Comparison of ENCODE assay signal across 29 cellular contexts in the genomic region with DNA sequence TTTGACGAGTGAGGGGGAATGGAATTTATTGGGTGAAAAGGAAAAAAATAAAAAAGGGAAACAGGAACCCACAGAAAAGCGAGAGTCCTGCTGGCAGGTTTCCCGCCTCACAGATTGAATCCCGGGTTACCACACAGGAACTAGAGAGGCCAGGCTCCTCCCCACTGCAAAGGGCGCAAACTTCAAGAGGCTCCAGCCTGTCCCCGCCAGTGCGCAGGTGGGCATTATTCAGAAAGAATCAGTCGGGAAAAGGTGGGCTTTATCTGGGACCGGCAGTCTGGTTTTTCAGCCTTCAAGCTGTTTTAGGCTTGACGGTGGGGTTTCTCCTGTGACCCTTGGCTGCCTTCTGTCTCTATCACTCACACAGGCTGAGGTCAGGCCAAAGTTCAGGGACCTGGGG.
"Had no signal": no experiment of that assay in that cellular context is flagged by ENCODE, and none has a peak within 500 bp of the region (broad histone marks: within the 10 kb centered on the region; RNA-seq: fewer than 3 reads in every experiment).

No MANE protein-coding gene starts in this region.

- H3K4me3 Mint-ChIP-seq: activated naive CD8-positive, alpha-beta T cell; activated T-cell treated with anti-CD3 and anti-CD28 coated beads, Interleukin-2, amount 50 U/mL, for 24 hours; activated T-helper 17 cell treated with anti-CD3 and anti-CD28 coated beads, Interleukin-2, amount 50 U/mL, for 72 hours; effector memory CD8-positive, alpha-beta T cell; naive thymus-derived CD8-positive, alpha-beta T cell; T-cell had no signal

- H3K4me1 ChIP-seq: adrenal gland, ascending aorta, esophagus squamous epithelium, gastrocnemius medialis, lower lobe of right lung, parathyroid adenoma, testis, upper lobe of left lung had no signal

- H3K9me3 ChIP-seq: gastrocnemius medialis, lower lobe of right lung, testis had no signal

- H3K27me3 ChIP-seq: adrenal gland, ascending aorta, brain microvascular endothelial cell, esophagus squamous epithelium, testis, upper lobe of left lung had no signal

- H3K27ac Mint-ChIP-seq: activated naive CD8-positive, alpha-beta T cell; activated T-cell treated with anti-CD3 and anti-CD28 coated beads, Interleukin-2, amount 50 U/mL, for 24 hours; activated T-helper 17 cell treated with anti-CD3 and anti-CD28 coated beads, Interleukin-2, amount 50 U/mL, for 72 hours; effector memory CD8-positive, alpha-beta T cell; naive thymus-derived CD8-positive, alpha-beta T cell; T-cell had no signal

- H3K9me3 Mint-ChIP-seq: activated T-cell treated with anti-CD3 and anti-CD28 coated beads, Interleukin-2, amount 50 U/mL, for 24 hours; activated T-helper 17 cell treated with anti-CD3 and anti-CD28 coated beads, Interleukin-2, amount 50 U/mL, for 72 hours; T-cell had no signal

- H3K27me3 Mint-ChIP-seq: activated naive CD8-positive, alpha-beta T cell; activated T-cell treated with anti-CD3 and anti-CD28 coated beads, Interleukin-2, amount 50 U/mL, for 24 hours; activated T-helper 17 cell treated with anti-CD3 and anti-CD28 coated beads, Interleukin-2, amount 50 U/mL, for 72 hours; effector memory CD8-positive, alpha-beta T cell; naive thymus-derived CD8-positive, alpha-beta T cell; T-cell had no signal

- H3K4me1 Mint-ChIP-seq: activated T-helper 17 cell treated with anti-CD3 and anti-CD28 coated beads, Interleukin-2, amount 50 U/mL, for 72 hours; naive thymus-derived CD8-positive, alpha-beta T cell; T-cell had no signal

- H3K4me3 ChIP-seq: adrenal gland, ascending aorta, esophagus squamous epithelium, gastrocnemius medialis, lower lobe of right lung, testis, upper lobe of left lung had no signal

- H3K27ac ChIP-seq: adrenal gland, ascending aorta, brain microvascular endothelial cell, esophagus squamous epithelium, gastrocnemius medialis, lower lobe of right lung, parathyroid adenoma, testis, upper lobe of left lung, WERI-Rb-1 had no signal

- H3K36me3 ChIP-seq: adrenal gland, ascending aorta, brain microvascular endothelial cell, esophagus squamous epithelium, gastrocnemius medialis, lower lobe of right lung, upper lobe of left lung, WERI-Rb-1 had no signal

- DNase-seq: activated CD4-positive, alpha-beta T cell treated with anti-CD3 and anti-CD28 coated beads for 1 hour; activated CD4-positive, alpha-beta T cell treated with anti-CD3 and anti-CD28 coated beads, Interleukin-2, amount 50 U/mL, for 1 hour; activated CD8-positive, alpha-beta memory T cell treated with anti-CD3 and anti-CD28 coated beads for 24 hours; activated CD8-positive, alpha-beta memory T cell treated with anti-CD3 and anti-CD28 coated beads, Interleukin-2, amount 50 U/mL, for 4 hours; activated naive CD4-positive, alpha-beta T cell; activated T-cell treated with anti-CD3 and anti-CD28 coated beads, Interleukin-2, amount 50 U/mL, for 24 hours; adrenal gland; brain microvascular endothelial cell; caudate nucleus; effector memory CD8-positive, alpha-beta T cell; esophagus squamous epithelium; gastrocnemius medialis; head of caudate nucleus; hypothalamus; lower lobe of right lung; naive thymus-derived CD8-positive, alpha-beta T cell; stimulated activated CD4-positive, alpha-beta T cell treated with anti-CD3 and anti-CD28 coated beads, Interleukin-2, amount 100 ng/mL, for 48 hours; stimulated activated CD8-positive, alpha-beta memory T cell treated with anti-CD3 and anti-CD28 coated beads, Interleukin-4, amount 100 ng/mL, for 48 hours; stimulated activated naive CD4-positive, alpha-beta T cell; T-cell; testis; upper lobe of left lung; WERI-Rb-1 had no signal

- H3K9ac ChIP-seq: parathyroid adenoma had no signal

- H3K36me3 Mint-ChIP-seq: activated naive CD8-positive, alpha-beta T cell; naive thymus-derived CD8-positive, alpha-beta T cell; T-cell had no signal

- ATAC-seq: activated T-helper 17 cell treated with anti-CD3 and anti-CD28 coated beads, Interleukin-2, amount 50 U/mL, for 72 hours; effector memory CD8-positive, alpha-beta T cell; gastrocnemius medialis; left lobe of liver; lower lobe of right lung; naive thymus-derived CD8-positive, alpha-beta T cell; sciatic nerve; T-cell had no signal
